In the genomic region with DNA sequence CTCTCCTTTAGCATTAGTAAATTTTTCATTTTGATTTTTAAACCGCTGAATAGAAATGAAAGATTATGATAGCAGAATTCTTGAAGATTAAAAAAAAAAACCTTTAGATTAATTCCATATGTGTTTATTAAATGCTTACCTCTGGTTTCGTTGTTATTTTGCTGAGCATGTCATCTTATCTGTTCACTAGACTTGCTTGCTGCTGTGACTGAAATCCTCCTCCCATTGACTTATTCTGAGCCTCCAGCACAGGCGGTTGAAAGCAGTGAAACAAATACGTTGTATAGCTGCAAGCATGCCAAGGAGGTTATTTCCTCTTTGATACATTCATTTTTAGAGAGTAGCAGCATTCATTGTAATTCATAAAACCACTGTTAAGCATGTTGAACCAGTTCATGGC, we compare ENCODE assay signal across 11 cellular contexts. TPM values are rescaled to one million over a fixed set of nuclear protein-coding genes. Genes with fewer than 3 reads are reported as not detected.
DNase-seq lines count a peak whose midpoint lies in the region; ATAC-seq, FAIRE-seq and TF ChIP-seq lines count a peak whose summit lies in the region.
"Had no signal": no experiment of that assay in that cellular context is flagged by ENCODE, and none has a peak within 500 bp of the region (broad histone marks: within the 10 kb centered on the region; RNA-seq: fewer than 3 reads in every experiment).

HTR2B (minus strand) TSS at position 210 of the 400 bp plus-strand sequence. CDS start 1,278 bp downstream, outside the sequence.

- no peak for TF ChIP-seq CTCF in cardiac muscle cell (IDR thresholded peaks at IDR 0.05; ENCODE audit: low read depth, low read length)
- no peak for TF ChIP-seq CTCF in adrenal gland (IDR thresholded peaks at IDR 0.05)
- TF ChIP-seq CTCF in upper lobe of right lung (IDR thresholded peaks at IDR 0.05), result no peak

- peak; percentile 35 to 69 for DNase-seq in cardiac muscle cell (ENCODE audit: low read depth in 1 of 2, low spot score in 1 of 2)
- DNase-seq in Right ventricle myocardium inferior (ENCODE audit: missing footprints), result no peak
- peak in 5 of 7 donors; percentile 43 to 68 (median 56) for DNase-seq in adrenal gland
- no peak for DNase-seq in upper lobe of right lung
- DNase-seq in NCI-H1417 (lab: John Stamatoyannopoulos, UW), result no peak
- DNase-seq in COR-L47 (lab: John Stamatoyannopoulos, UW), result no peak
- DNase-seq: NCI-H748 treated with DMSO at 0.1 percent for 48 hours had no signal

- TF ChIP-seq POLR2A in adrenal gland (IDR thresholded peaks at IDR 0.05), result peak in 1 of 2 donors; percentile 78

- 12 to 19% (median 14%) methylated on average over 4 of the region's 4 CpGs for WGBS in adrenal gland, 4 donors

- H3K36me3 ChIP-seq in cardiac muscle cell (no peaks in the 10 kb centered on the region), adrenal gland (replicated peaks in 1 of 2) (no peaks in the 10 kb centered on the region), upper lobe of right lung (no peaks in the 10 kb centered on the region)

- intact Hi-C loops in Right ventricle myocardium inferior (cut with DNase I) (loop anchor here (5.0 kb wide), 1 partner anchor 72 kb away; the partner anchor contains the start of gene ARMC9), adrenal gland (cut with DNase I) (no loop called here), upper lobe of right lung (cut with DNase I) (no loop called here)

- H3K9me3 ChIP-seq in cardiac muscle cell (ENCODE audit: low read depth) (no peaks in the 10 kb centered on the region), adrenal gland (replicated peaks in 1 of 3) (no peaks in the 10 kb centered on the region), upper lobe of right lung (no peaks in the 10 kb centered on the region)

- FAIRE-seq in islet of Langerhans (lab: Jason Lieb, UNC), result peak; percentile 85
- FAIRE-seq: urothelium cell line had no signal

- no peak within 1 kb of the TSS for H3K4me3 ChIP-seq in cardiac muscle cell
- H3K4me3 ChIP-seq in adrenal gland, result peak within 1 kb of the TSS in 2 of 4 donors; percentile 14 to 50
- H3K4me3 ChIP-seq in upper lobe of right lung, result peak within 1 kb of the TSS; percentile 25

- H3K4me1 ChIP-seq in cardiac muscle cell (ENCODE audit: low read depth) (peaks cover 23% of the 10 kb centered on the region), adrenal gland (replicated peaks in 1 of 2) (peaks cover 0 to 55% of the 10 kb centered on the region in 2 donors), upper lobe of right lung (peaks cover 15% of the 10 kb centered on the region)

- H3K27ac ChIP-seq in cardiac muscle cell, result no peak within 1 kb of the TSS
- H3K27ac ChIP-seq in adrenal gland, result peak within 1 kb of the TSS; percentile 22 to 87 (median 73)
- peak within 1 kb of the TSS; percentile 27 for H3K27ac ChIP-seq in upper lobe of right lung

- H3K27me3 ChIP-seq in cardiac muscle cell (no peaks in the 10 kb centered on the region), adrenal gland (no peaks in the 10 kb centered on the region), upper lobe of right lung (no peaks in the 10 kb centered on the region)

- ATAC-seq in Right ventricle myocardium inferior (no peak), upper lobe of right lung (no peak), HG02623 (IDR thresholded peaks at IDR 0.05; ENCODE audit: unreplicated experiment) (no peak)

RNA-seq across cellular contexts. Expression of gene HTR2B, which starts in this region (rescaled TPM):
- total RNA-seq in cardiac muscle cell (not detected in 2 replicates), Right ventricle myocardium inferior (not detected), adrenal gland (10 to 100 TPM; 16.6 to 90.0 (median 50.6) TPM), upper lobe of right lung (2.6 TPM)
- polyA plus RNA-seq in cardiac muscle cell (0.41 TPM in 1 of 2 replicates, not detected in the other), adrenal gland (10 to 100 TPM in 2 of 3 donors, 1 to 10 TPM in 1; 3.1 to 17.9 (median 15.8) TPM)
- total RNA-seq: activated CD8-positive, alpha-beta memory T cell treated with anti-CD3 and anti-CD28 coated beads for 36 hours had no signal

Comparison
In these comparisons a context has a peak if more than half of its experiments do, and no peak if none do; other contexts are left out.
1. Peak in DNase-seq in cardiac muscle cell; RNA of the gene not detected or under 1 TPM.
2. DNase-seq: peak in adrenal gland (5 of 7); none in Right ventricle myocardium inferior (single experiment), upper lobe of right lung (single experiment), NCI-H1417 (0 of 3) and COR-L47 (single experiment).